In genomic region chr17:73091770-73092517, GRCh38 we compare ENCODE assay signal across 8 cellular contexts. TPM values are rescaled to one million over a fixed set of nuclear protein-coding genes. Genes with fewer than 3 reads are reported as not detected.
A peak's percentile ranks its signal among the peaks of the same experiment; 100 is the strongest.
DNase-seq lines count a peak whose midpoint lies in the region; ATAC-seq, FAIRE-seq and TF ChIP-seq lines count a peak whose summit lies in the region.

No MANE protein-coding gene starts in this region.

- H3K9me3 ChIP-seq in BLaER1: no peaks in the 10 kb centered on the region
- peaks cover 2% of the 10 kb centered on the region for H3K9me3 ChIP-seq in WERI-Rb-1 (ENCODE audit: severe bottlenecking)

- H3K4me2 ChIP-seq in BLaER1: peak overlapping the region; percentile 97

- peak; percentile 62 for FAIRE-seq in GM18507 (lab: Jason Lieb, UNC)

- no peak for ATAC-seq in natural killer cell treated with Interleukin-12 subunit alpha and Interleukin-12 subunit beta and Interleukin-15 and Interleukin-18, amount 100 ng/mL, for 72 hours
- no peak for ATAC-seq in HG03378 (IDR thresholded peaks at IDR 0.05; ENCODE audit: unreplicated experiment)

- H3K27me3 ChIP-seq in BLaER1: no peaks in the 10 kb centered on the region
- H3K27me3 ChIP-seq in WERI-Rb-1 (ENCODE audit: insufficient read depth, low read depth, severe bottlenecking): no peaks in the 10 kb centered on the region

- H3K4me1 Mint-ChIP-seq in natural killer cell treated with Interleukin-12 subunit alpha and Interleukin-12 subunit beta and Interleukin-15 and Interleukin-18, amount 100 ng/mL, for 72 hours (ENCODE audit: low read depth in 2 of 2): peaks cover 33 to 51% of the 10 kb centered on the region in 2 donors

- peaks cover 6% of the 10 kb centered on the region for H3K36me3 Mint-ChIP-seq in natural killer cell treated with Interleukin-12 subunit alpha and Interleukin-12 subunit beta and Interleukin-15 and Interleukin-18, amount 100 ng/mL, for 72 hours

- H3K4me3 ChIP-seq in BLaER1: peak overlapping the region; percentile 80
- H3K4me3 ChIP-seq in WERI-Rb-1 (ENCODE audit: low read depth, low read length): peak overlapping the region; percentile 58
- H3K4me3 ChIP-seq in fibroblast of pulmonary artery (replicated peaks; ENCODE audit: low read depth, low read length): peak overlapping the region; percentile 81

- no peaks in the 10 kb centered on the region for H3K9me3 Mint-ChIP-seq in natural killer cell treated with Interleukin-12 subunit alpha and Interleukin-12 subunit beta and Interleukin-15 and Interleukin-18, amount 100 ng/mL, for 72 hours

- H3K27ac Mint-ChIP-seq in natural killer cell treated with Interleukin-12 subunit alpha and Interleukin-12 subunit beta and Interleukin-15 and Interleukin-18, amount 100 ng/mL, for 72 hours: peak overlapping the region; percentile 88 to 94

- H4K20me1 ChIP-seq in BLaER1: no peaks in the 10 kb centered on the region

- TF ChIP-seq CTCF in WERI-Rb-1 (IDR thresholded peaks at IDR 0.05; ENCODE audit: low read depth, low read length) (no peak), fibroblast of pulmonary artery (IDR thresholded peaks at IDR 0.05; ENCODE audit: low read length, missing control alignments) (no peak)

- H3K4me3 Mint-ChIP-seq in natural killer cell treated with Interleukin-12 subunit alpha and Interleukin-12 subunit beta and Interleukin-15 and Interleukin-18, amount 100 ng/mL, for 72 hours: peak overlapping the region; percentile 97

- H3K36me3 ChIP-seq in BLaER1 (peaks cover 21% of the 10 kb centered on the region), WERI-Rb-1 (peaks cover 7% of the 10 kb centered on the region)

- peak overlapping the region; percentile 80 for H3K9ac ChIP-seq in BLaER1

- no peak for TF ChIP-seq RAD21 in Ishikawa (IDR thresholded peaks at IDR 0.05; ENCODE audit: low read depth)

- no peak for TF ChIP-seq EP300 in Ishikawa (IDR thresholded peaks at IDR 0.05; ENCODE audit: borderline replicate concordance)

- H3K27ac ChIP-seq in BLaER1 (peak overlapping the region; percentile 78), WERI-Rb-1 (peak overlapping the region; percentile 71)

- peaks cover 45% of the 10 kb centered on the region for H3K4me1 ChIP-seq in BLaER1

- H3K27me3 Mint-ChIP-seq in natural killer cell treated with Interleukin-12 subunit alpha and Interleukin-12 subunit beta and Interleukin-15 and Interleukin-18, amount 100 ng/mL, for 72 hours: peaks cover 12 to 13% of the 10 kb centered on the region in 2 donors

- DNase-seq in GM18507 (ENCODE audit: extremely low spot score, insufficient read length, low read depth): no peak
- peak; percentile 33 for DNase-seq in WERI-Rb-1
- DNase-seq in fibroblast of pulmonary artery (ENCODE audit: low read depth): peak; percentile 24
- no peak for DNase-seq in natural killer cell treated with Interleukin-12 subunit alpha and Interleukin-12 subunit beta and Interleukin-15 and Interleukin-18, amount 100 ng/mL, for 72 hours (ENCODE audit: low spot score)
- no peak for DNase-seq in activated CD4-positive, alpha-beta T cell treated with anti-CD3 and anti-CD28 coated beads, Interleukin-2, amount 50 U/mL, for 1 hour

TF ChIP-seq in Ishikawa, 13 proteins besides CTCF, POLR2A, EP300 and RAD21:
- peak; percentile 28; the same call in 1 of the 2 replicates for TF ChIP-seq TEAD4 (IDR thresholded peaks at IDR 0.05)
- TF ChIP-seq ZBTB7A (IDR thresholded peaks at IDR 0.05; ENCODE audit: low read depth): no peak

RNA-seq across cellular contexts. Expression of gene SLC39A11, which starts 0.5 kb away (rescaled TPM):
- 10 to 100 TPM; 25.6 to 56.1 TPM for total RNA-seq in natural killer cell treated with Interleukin-12 subunit alpha and Interleukin-12 subunit beta and Interleukin-15 and Interleukin-18, amount 100 ng/mL, for 72 hours

Comparison
In these comparisons a context has a peak if more than half of its experiments do, and no peak if none do; other contexts are left out.
1. DNase-seq: peak in WERI-Rb-1 (single experiment) and fibroblast of pulmonary artery (single experiment); none in GM18507 (single experiment), natural killer cell treated with Interleukin-12 subunit alpha and Interleukin-12 subunit beta and Interleukin-15 and Interleukin-18, amount 100 ng/mL, for 72 hours (single experiment) and activated CD4-positive, alpha-beta T cell treated with anti-CD3 and anti-CD28 coated beads, Interleukin-2, amount 50 U/mL, for 1 hour (single experiment).
2. Peak in every context shown above with its lines, with median percentiles within 50 percentile points of each other: H3K4me3 ChIP-seq.